In the genomic region with DNA sequence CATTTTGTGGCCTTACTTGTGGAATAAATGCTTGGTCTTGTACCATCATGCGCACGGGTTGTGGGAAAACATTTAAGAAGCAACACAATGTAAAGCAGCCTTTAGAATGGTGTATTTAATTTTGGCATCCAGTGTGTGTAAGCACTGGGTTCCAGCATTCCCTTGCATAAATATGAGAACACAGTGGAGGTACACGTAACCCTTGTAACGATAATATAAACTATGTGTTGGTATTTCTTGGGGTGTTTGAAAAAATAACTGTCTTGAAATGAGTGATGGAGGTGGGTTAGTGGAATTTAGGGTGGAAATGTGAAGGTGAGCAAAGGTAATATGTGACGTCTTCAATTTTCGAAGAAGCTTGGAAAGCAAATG, we compare ENCODE assay signal across 8 cellular contexts. TPM values are rescaled to one million over a fixed set of nuclear protein-coding genes. Genes with fewer than 3 reads are reported as not detected.
DNase-seq lines count a peak whose midpoint lies in the region; ATAC-seq and TF ChIP-seq lines count a peak whose summit lies in the region.

No MANE protein-coding gene starts in this region.

- peak overlapping the region; percentile 20 for H2BK5ac ChIP-seq in mesendoderm (ENCODE audit: low read length)

- no peaks in the 10 kb centered on the region for H3K9me3 ChIP-seq in heart left ventricle
- H3K9me3 ChIP-seq in breast epithelium = no peaks in the 10 kb centered on the region
- no peaks in the 10 kb centered on the region for H3K9me3 ChIP-seq in uterus

- H3K4ac ChIP-seq in mesendoderm (ENCODE audit: low read depth, low read length) = peak overlapping the region; percentile 58

- intact Hi-C loops in heart left ventricle (cut with DNase I) = loop anchor here in 1 of 10 donors (10.0 kb wide), 1 partner anchor 200 kb away; no protein-coding TSS in a partner anchor
- intact Hi-C loops in left cardiac atrium (cut with DNase I) = no loop called here
- intact Hi-C loops in breast epithelium (cut with DNase I; ENCODE audit: low total_unique reads) = no loop called here
- intact Hi-C loops in uterus (cut with DNase I; ENCODE audit: low total_unique reads) = no loop called here

- peak overlapping the region; percentile 95 for H3K56ac ChIP-seq in mesendoderm (ENCODE audit: low read length)

- peaks cover 42% of the 10 kb centered on the region for H3K79me2 ChIP-seq in mesendoderm (ENCODE audit: control insufficient read depth, insufficient read depth, low read length)

- H3K27me3 ChIP-seq in heart left ventricle (no peaks in the 10 kb centered on the region), breast epithelium (no peaks in the 10 kb centered on the region), mesendoderm (ENCODE audit: insufficient read depth, low read length, poor library complexity) (no peaks in the 10 kb centered on the region), uterus (no peaks in the 10 kb centered on the region)

- H3K18ac ChIP-seq in mesendoderm (ENCODE audit: low read length) = peak overlapping the region; percentile 18

- peak overlapping the region; percentile 89 for H4K5ac ChIP-seq in mesendoderm (ENCODE audit: low read length)

- H4K8ac ChIP-seq in mesendoderm (ENCODE audit: low read depth, low read length) = no peak overlapping the region

- no peak overlapping the region for H2BK15ac ChIP-seq in mesendoderm (replicated peaks; ENCODE audit: low read depth)

- no peak for TF ChIP-seq CTCF in heart left ventricle (IDR thresholded peaks at IDR 0.05)
- no peak for TF ChIP-seq CTCF in breast epithelium (IDR thresholded peaks at IDR 0.05)
- TF ChIP-seq CTCF in uterus (IDR thresholded peaks at IDR 0.05) = no peak

- peak overlapping the region; percentile 82 for H3K4me2 ChIP-seq in mesendoderm (ENCODE audit: low read length)

- no peak for DNase-seq in heart left ventricle
- no peak for DNase-seq in left cardiac atrium
- no peak for DNase-seq in breast epithelium (ENCODE audit: low spot score in 2 of 2)
- DNase-seq in mesendoderm = no peak
- DNase-seq in uterus = no peak
- no peak for DNase-seq in stimulated activated naive CD4-positive, alpha-beta T cell treated with Interleukin-2 at 50 U/mL for 16 hours (lab: John Stamatoyannopoulos, UW)

- TF ChIP-seq POLR2A in heart left ventricle (IDR thresholded peaks at IDR 0.05) = no peak
- no peak for TF ChIP-seq POLR2A in breast epithelium (IDR thresholded peaks at IDR 0.05)
- no peak for TF ChIP-seq POLR2A in uterus (IDR thresholded peaks at IDR 0.05)

- peak overlapping the region; percentile 94 for H3K9ac ChIP-seq in mesendoderm (ENCODE audit: low read length)

- no peak overlapping the region for H2BK120ac ChIP-seq in mesendoderm (ENCODE audit: low read depth, low read length)

- H3K79me1 ChIP-seq in mesendoderm (ENCODE audit: low read length) = peaks cover 12% of the 10 kb centered on the region

- peak overlapping the region in 11 of 12 donors; percentile 68 to 95 (median 90) for H3K4me3 ChIP-seq in heart left ventricle
- peak overlapping the region; percentile 82 to 95 (median 93) for H3K4me3 ChIP-seq in breast epithelium
- peak overlapping the region; percentile 63 for H3K4me3 ChIP-seq in mesendoderm (ENCODE audit: low read length)
- peak overlapping the region; percentile 81 to 98 for H3K4me3 ChIP-seq in uterus

- H3K4me1 ChIP-seq in heart left ventricle (peaks cover 0 to 29% (median 11%) of the 10 kb centered on the region in 12 donors), breast epithelium (no peaks in the 10 kb centered on the region), mesendoderm (ENCODE audit: control insufficient read depth, low read depth, low read length) (no peaks in the 10 kb centered on the region), uterus (no peaks in the 10 kb centered on the region)

- H3K36me3 ChIP-seq in heart left ventricle (peaks cover 0 to 18% (median 0%) of the 10 kb centered on the region in 9 donors), breast epithelium (no peaks in the 10 kb centered on the region), mesendoderm (ENCODE audit: control insufficient read depth, insufficient read depth, low read length) (no peaks in the 10 kb centered on the region), uterus (no peaks in the 10 kb centered on the region)

- WGBS in heart left ventricle, 4 donors = 49 to 56% (median 52%) methylated on average over 6 of the region's 6 CpGs
- 100% methylated on average over 1 of the region's 6 CpGs for WGBS in mesendoderm (ENCODE audit: extremely low coverage, insufficient coverage, low lambda C conversion rate)

- no peak overlapping the region for H2AK5ac ChIP-seq in mesendoderm (ENCODE audit: low read length)

- ATAC-seq in heart left ventricle (no peak), left cardiac atrium (no peak), GM18519 (IDR thresholded peaks at IDR 0.05; ENCODE audit: low FRiP score, unreplicated experiment) (no peak), HG03108 (IDR thresholded peaks at IDR 0.05; ENCODE audit: unreplicated experiment) (no peak)

- H3K23ac ChIP-seq in mesendoderm (ENCODE audit: low read length) = no peak overlapping the region

- H3K27ac ChIP-seq in heart left ventricle (peak overlapping the region in 11 of 12 donors; percentile 36 to 99 (median 93)), breast epithelium (peak overlapping the region; percentile 93 to 98), mesendoderm (ENCODE audit: low read depth, low read length) (peak overlapping the region; percentile 19), uterus (peak overlapping the region; percentile 40 to 96)

RNA-seq across cellular contexts. Expression of gene DCUN1D4, which starts 2.1 kb away (rescaled TPM):
- total RNA-seq in heart left ventricle (10 to 100 TPM; 16.6 to 54.0 (median 38.1) TPM), left cardiac atrium (10 to 100 TPM; 49.1 to 50.9 TPM), breast epithelium (10 to 100 TPM; 47.2 to 68.8 (median 57.4) TPM), uterus (100 to 1,000 TPM in 2 of 4 donors, 10 to 100 TPM in 2; 38.2 to 109 (median 88.1) TPM)
- 10 to 100 TPM; 10.4 to 19.1 TPM for polyA plus RNA-seq in heart left ventricle
- polyA plus RNA-seq in mesendoderm (2013, experiment 1 of 2) = 16.8 TPM
- 16.5 TPM for polyA plus RNA-seq in mesendoderm (2013, experiment 2 of 2)

Comparison
In these comparisons a context has a peak if more than half of its experiments do, and no peak if none do; other contexts are left out.
1. H3K27ac ChIP-seq: peak in every context shown above with its lines; median percentile 96 in breast epithelium; 93 in heart left ventricle; 68 in uterus; 19 in mesendoderm.